In the genomic region with DNA sequence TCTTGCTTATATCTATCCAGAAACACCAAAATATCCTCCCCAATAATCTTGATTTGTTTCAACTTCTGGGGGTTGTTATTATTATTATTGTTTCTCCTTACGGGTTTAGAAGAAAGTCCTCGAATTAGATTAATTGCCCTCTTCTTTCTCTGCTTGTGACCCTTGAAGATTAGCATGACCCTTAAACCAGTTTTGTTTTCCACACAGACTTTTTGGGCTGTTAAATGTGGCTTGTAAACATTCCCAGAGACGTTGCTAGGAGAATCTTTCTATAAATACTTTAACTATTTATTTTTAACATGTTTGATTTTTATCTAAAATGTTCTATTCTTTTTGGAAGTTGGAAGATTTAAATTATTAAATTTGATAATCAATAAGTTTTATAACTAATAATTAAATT, we compare ENCODE assay signal across 22 cellular contexts. TPM values are rescaled to one million over a fixed set of nuclear protein-coding genes. Genes with fewer than 3 reads are reported as not detected.
"Had no signal": no experiment of that assay in that cellular context is flagged by ENCODE, and none has a peak within 500 bp of the region (broad histone marks: within the 10 kb centered on the region; RNA-seq: fewer than 3 reads in every experiment).

No MANE protein-coding gene starts in this region.

- H3K4me3 Mint-ChIP-seq: activated CD4-positive, alpha-beta T cell treated with anti-CD3 and anti-CD28 coated beads, Interleukin-2, amount 10 ng/mL, durations not matched to agents 24 days and 14 days; activated CD8-positive, alpha-beta T cell treated with anti-CD3 and anti-CD28 coated beads, Interleukin-2, amount 10 ng/mL, durations not matched to agents 7 days and 5 days; activated naive CD4-positive, alpha-beta T cell treated with anti-CD3 and anti-CD28 coated beads for 36 hours; activated T-cell treated with anti-CD3 and anti-CD28 coated beads, Interleukin-2, amount 50 U/mL, for 24 hours; brain; memory B cell; naive B cell; stimulated activated naive CD8-positive, alpha-beta T cell treated with anti-CD3 and anti-CD28 coated beads, Interleukin-15, Interleukin-2, amounts not matched to agents 100 ng/mL and 50 ng/mL, for 24 hours had no signal

- H3K27me3 Mint-ChIP-seq: activated T-cell treated with anti-CD3 and anti-CD28 coated beads, Interleukin-2, amount 50 U/mL, for 24 hours; memory B cell; naive B cell had no signal

- H3K36me3 ChIP-seq: gastroesophageal sphincter, heart left ventricle, ovary, right lobe of liver, tibial nerve, uterus had no signal

- H3K27me3 ChIP-seq: gastroesophageal sphincter, heart left ventricle, ovary, right lobe of liver, tibial nerve, uterus had no signal

- DNase-seq: activated CD4-positive, alpha-beta T cell treated with anti-CD3 and anti-CD28 coated beads, Interleukin-2, amount 10 ng/mL, durations not matched to agents 24 days and 14 days; activated CD4-positive, CD25-positive, alpha-beta regulatory T cell; activated CD8-positive, alpha-beta T cell treated with anti-CD3 and anti-CD28 coated beads, Interleukin-2, amount 10 ng/mL, durations not matched to agents 7 days and 5 days; activated naive CD4-positive, alpha-beta T cell treated with anti-CD3 and anti-CD28 coated beads for 36 hours; activated T-cell treated with anti-CD3 and anti-CD28 coated beads, Interleukin-2, amount 50 U/mL, for 24 hours; anterior cingulate cortex; caudate nucleus; heart left ventricle; mucosa of descending colon; naive B cell; ovary; right lobe of liver; small intestine; stimulated activated CD4-positive, alpha-beta T cell treated with anti-CD3 and anti-CD28 coated beads, Interleukin-15, amount 100 ng/mL, for 24 hours; stimulated activated CD4-positive, alpha-beta T cell treated with anti-CD3 and anti-CD28 coated beads, Interleukin-2, amount 100 ng/mL, for 48 hours; uterus had no signal

- H3K9me3 ChIP-seq: gastroesophageal sphincter, heart left ventricle, mucosa of descending colon, ovary, right lobe of liver, tibial nerve, uterus had no signal

- H3K27ac Mint-ChIP-seq: activated CD4-positive, alpha-beta T cell treated with anti-CD3 and anti-CD28 coated beads, Interleukin-2, amount 10 ng/mL, durations not matched to agents 24 days and 14 days; activated CD8-positive, alpha-beta T cell treated with anti-CD3 and anti-CD28 coated beads, Interleukin-2, amount 10 ng/mL, durations not matched to agents 7 days and 5 days; activated naive CD4-positive, alpha-beta T cell treated with anti-CD3 and anti-CD28 coated beads for 36 hours; activated T-cell treated with anti-CD3 and anti-CD28 coated beads, Interleukin-2, amount 50 U/mL, for 24 hours; brain; memory B cell; naive B cell; stimulated activated naive CD8-positive, alpha-beta T cell treated with anti-CD3 and anti-CD28 coated beads, Interleukin-15, Interleukin-2, amounts not matched to agents 100 ng/mL and 50 ng/mL, for 24 hours had no signal

- FAIRE-seq: small intestine had no signal

- H3K4me1 ChIP-seq: gastroesophageal sphincter, right lobe of liver, uterus had no signal

- H3K4me3 ChIP-seq: gastroesophageal sphincter, heart left ventricle, mucosa of descending colon, ovary, right lobe of liver, tibial nerve, uterus had no signal

- H3K9me3 Mint-ChIP-seq: activated naive CD4-positive, alpha-beta T cell treated with anti-CD3 and anti-CD28 coated beads for 36 hours; activated T-cell treated with anti-CD3 and anti-CD28 coated beads, Interleukin-2, amount 50 U/mL, for 24 hours; brain; memory B cell; stimulated activated naive CD8-positive, alpha-beta T cell treated with anti-CD3 and anti-CD28 coated beads, Interleukin-15, Interleukin-2, amounts not matched to agents 100 ng/mL and 50 ng/mL, for 24 hours had no signal

- H3K36me3 Mint-ChIP-seq: brain, memory B cell, naive B cell had no signal

- ATAC-seq: activated CD8-positive, alpha-beta T cell treated with anti-CD3 and anti-CD28 coated beads, Interleukin-2, amount 10 ng/mL, durations not matched to agents 7 days and 5 days; gastroesophageal sphincter; heart left ventricle; mucosa of descending colon; right lobe of liver had no signal

- H3K27ac ChIP-seq: gastroesophageal sphincter, heart left ventricle, ovary, right lobe of liver, tibial nerve, uterus had no signal

RNA-seq across cellular contexts. Expression of a gene that starts 4.3 kb away (rescaled TPM):
- total RNA-seq: activated CD4-positive, alpha-beta T cell treated with anti-CD3 and anti-CD28 coated beads, Interleukin-2, amount 10 ng/mL, durations not matched to agents 24 days and 14 days; activated CD8-positive, alpha-beta T cell treated with anti-CD3 and anti-CD28 coated beads, Interleukin-2, amount 10 ng/mL, durations not matched to agents 7 days and 5 days; activated naive CD4-positive, alpha-beta T cell treated with anti-CD3 and anti-CD28 coated beads for 36 hours; dermis microvascular lymphatic vessel endothelial cell had no signal

RNA-seq across cellular contexts. Expression of a gene that starts 55.3 kb away (rescaled TPM):
- total RNA-seq: activated CD4-positive, alpha-beta T cell treated with anti-CD3 and anti-CD28 coated beads, Interleukin-2, amount 10 ng/mL, durations not matched to agents 24 days and 14 days; activated CD8-positive, alpha-beta T cell treated with anti-CD3 and anti-CD28 coated beads, Interleukin-2, amount 10 ng/mL, durations not matched to agents 7 days and 5 days; activated naive CD4-positive, alpha-beta T cell treated with anti-CD3 and anti-CD28 coated beads for 36 hours; tibial nerve had no signal
